Comparison of ENCODE assay signal across 8 cellular contexts in genomic region chrX:71283409-71284143, GRCh38. TPM values are rescaled to one million over a fixed set of nuclear protein-coding genes. Genes with fewer than 3 reads are reported as not detected.
DNase-seq lines count a peak whose midpoint lies in the region; ATAC-seq and TF ChIP-seq lines count a peak whose summit lies in the region.

Gene NONO (plus strand): TSS chrX:71283635. CDS start chrX:71290638, 7,003 bp downstream.

- no peaks in the 10 kb centered on the region for H3K9me3 Mint-ChIP-seq in CD4-positive, alpha-beta memory T cell

- peak within 1 kb of the TSS; percentile 62 to 63 for H3K4me3 ChIP-seq in CD4-positive, alpha-beta memory T cell (ENCODE audit: low read length in 2 of 2)
- H3K4me3 ChIP-seq in lower lobe of right lung = peak within 1 kb of the TSS; percentile 64

- intact Hi-C loops in CD4-positive, alpha-beta memory T cell (cut with micrococcal nuclease) = loop anchor here (1.0 kb wide), 5 partner anchors 29 to 249 kb away; partner anchors contain the start of genes SNX12, TAF1 and ZMYM3
- intact Hi-C loops in lower lobe of right lung (cut with DNase I) = no loop called here

- peak; percentile 83 for ATAC-seq in GM19463 (IDR thresholded peaks at IDR 0.05; ENCODE audit: unreplicated experiment)
- peak; percentile 95 to 98 for ATAC-seq in lower lobe of right lung

- peak within 1 kb of the TSS; percentile 97 to 100 (median 99) for H3K27ac Mint-ChIP-seq in CD4-positive, alpha-beta memory T cell

- no peaks in the 10 kb centered on the region for H3K27me3 Mint-ChIP-seq in CD4-positive, alpha-beta memory T cell

- peak within 1 kb of the TSS; percentile 95 for H3K27ac ChIP-seq in CD4-positive, alpha-beta memory T cell (ENCODE audit: low read depth, low read length)
- peak within 1 kb of the TSS; percentile 91 for H3K27ac ChIP-seq in lower lobe of right lung

- peaks cover 0 to 17% of the 10 kb centered on the region in 2 donors for H3K36me3 Mint-ChIP-seq in CD4-positive, alpha-beta memory T cell

- POLR2A ChIA-PET in CD4-positive, alpha-beta memory T cell (lab: Charles Lee; ENCODE audit: partially characterized antibody) = interaction anchor here (0.7 to 2.4 kb wide), 15 partner anchors 9 to 249 kb away, joined by 3 to 52 read pairs (median 6); partner anchors contain the start of genes FOXO4, IL2RG, MED12 and OGT

- DNase-seq in CD4-positive, alpha-beta memory T cell = peak; percentile 86 to 95 (median 92)
- DNase-seq in HS-27A (ENCODE audit: low read depth) = peak; percentile 95
- peak; percentile 31 for DNase-seq in NK-92 (lab: John Stamatoyannopoulos, UW; ENCODE audit: unreplicated experiment)
- DNase-seq in activated CD8-positive, alpha-beta memory T cell treated with anti-CD3 and anti-CD28 coated beads for 1 hour (ENCODE audit: extremely low read depth in 1 of 2, low read depth in 1 of 2) = peak; percentile 54 to 67
- peak; percentile 82 for DNase-seq in effector CD4-positive, alpha-beta T cell
- peak; percentile 83 for DNase-seq in lower lobe of right lung
- DNase-seq in stimulated activated CD4-positive, alpha-beta T cell treated with anti-CD3 and anti-CD28 coated beads, TNF-alpha, amount 100 ng/mL, for 24 hours (ENCODE audit: low read depth in 3 of 3) = peak; percentile 62 to 84 (median 75)

- H3K9me3 ChIP-seq in CD4-positive, alpha-beta memory T cell (ENCODE audit: control insufficient read depth in 1 of 2, low read length in 2 of 2) = no peaks in the 10 kb centered on the region
- H3K9me3 ChIP-seq in lower lobe of right lung = no peaks in the 10 kb centered on the region

- no peaks in the 10 kb centered on the region for H3K36me3 ChIP-seq in CD4-positive, alpha-beta memory T cell (ENCODE audit: insufficient read depth, low read length)
- peaks cover 3% of the 10 kb centered on the region for H3K36me3 ChIP-seq in lower lobe of right lung

- peak within 1 kb of the TSS; percentile 96 to 100 (median 98) for H3K4me3 Mint-ChIP-seq in CD4-positive, alpha-beta memory T cell

- CTCF ChIA-PET in CD4-positive, alpha-beta memory T cell (lab: Charles Lee; ENCODE audit: partially characterized antibody) = interaction anchor here (0.6 to 1.5 kb wide), 9 partner anchors 20 to 102 kb away, joined by 3 to 7 read pairs (median 3); partner anchors contain the start of gene ZMYM3

- no peak for TF ChIP-seq CTCF in lower lobe of right lung (IDR thresholded peaks at IDR 0.05)

- no peaks in the 10 kb centered on the region for H3K27me3 ChIP-seq in CD4-positive, alpha-beta memory T cell (ENCODE audit: insufficient read depth, low read length)
- H3K27me3 ChIP-seq in lower lobe of right lung (ENCODE audit: low read depth) = no peaks in the 10 kb centered on the region

- H3K4me1 Mint-ChIP-seq in CD4-positive, alpha-beta memory T cell = peaks cover 7 to 42% (median 13%) of the 10 kb centered on the region in 4 donors

- H3K4me1 ChIP-seq in CD4-positive, alpha-beta memory T cell (ENCODE audit: insufficient read depth, low read length) = peaks cover 34% of the 10 kb centered on the region
- peaks cover 26% of the 10 kb centered on the region for H3K4me1 ChIP-seq in lower lobe of right lung

RNA-seq across cellular contexts. Expression of gene NONO, which starts in this region (rescaled TPM):
- total RNA-seq in CD4-positive, alpha-beta memory T cell = 100 to 1,000 TPM; 300 to 314 TPM
- 100 to 1,000 TPM; 163 to 182 TPM for polyA plus RNA-seq in CD4-positive, alpha-beta memory T cell
- 233 TPM for total RNA-seq in lower lobe of right lung

Comparison
In these comparisons a context has a peak if more than half of its experiments do, and no peak if none do; other contexts are left out.
1. Peak in every context shown above with its lines: DNase-seq, ATAC-seq, H3K4me3 ChIP-seq and H3K27ac ChIP-seq.
2. DNase-seq: peak in every context shown above with its lines; median percentile 95 in HS-27A; 92 in CD4-positive, alpha-beta memory T cell; 83 in lower lobe of right lung; 82 in effector CD4-positive, alpha-beta T cell; 75 in stimulated activated CD4-positive, alpha-beta T cell treated with anti-CD3 and anti-CD28 coated beads, TNF-alpha, amount 100 ng/mL, for 24 hours; 60 in activated CD8-positive, alpha-beta memory T cell treated with anti-CD3 and anti-CD28 coated beads for 1 hour; 31 in NK-92.